ENCODE assay signal across 8 cellular contexts in the genomic region with DNA sequence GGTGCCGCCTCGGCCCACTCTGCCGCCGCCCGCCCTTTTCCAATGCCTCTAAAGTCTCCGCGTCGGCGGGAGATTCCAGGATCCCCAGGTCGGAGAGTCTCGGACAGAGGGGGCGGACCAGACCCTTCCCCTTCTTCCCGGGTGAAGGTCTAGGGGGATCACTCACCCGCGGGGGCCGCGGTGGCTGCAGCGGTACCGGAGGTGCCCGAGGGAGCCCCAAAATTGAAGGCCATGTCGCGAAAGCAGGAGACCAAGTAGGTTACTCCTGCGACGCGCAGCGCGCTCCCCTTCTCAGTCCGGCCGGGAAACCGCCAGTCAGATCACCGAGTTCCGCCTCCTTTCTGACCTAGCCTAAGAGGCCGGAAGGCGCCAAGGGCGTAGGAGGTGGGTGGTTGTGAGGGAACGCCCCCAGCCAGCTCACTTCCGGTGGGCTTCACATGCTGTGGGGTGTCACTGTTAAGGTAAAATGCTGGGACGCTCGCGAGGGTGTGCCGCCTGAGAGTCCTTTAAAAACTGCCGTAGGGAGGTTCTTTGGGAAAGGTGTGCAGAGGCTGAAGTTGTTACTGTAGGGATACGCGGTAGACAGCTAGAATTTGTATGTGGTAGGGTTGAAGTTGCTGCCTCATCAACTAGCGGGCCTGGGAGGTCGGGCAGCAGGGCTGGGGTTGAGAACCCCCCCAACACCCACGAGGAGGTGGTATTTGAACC. TPM values are rescaled to one million over a fixed set of nuclear protein-coding genes. Genes with fewer than 3 reads are reported as not detected.
DNase-seq lines count a peak whose midpoint lies in the region; ATAC-seq and TF ChIP-seq lines count a peak whose summit lies in the region.

A gene with protein sequence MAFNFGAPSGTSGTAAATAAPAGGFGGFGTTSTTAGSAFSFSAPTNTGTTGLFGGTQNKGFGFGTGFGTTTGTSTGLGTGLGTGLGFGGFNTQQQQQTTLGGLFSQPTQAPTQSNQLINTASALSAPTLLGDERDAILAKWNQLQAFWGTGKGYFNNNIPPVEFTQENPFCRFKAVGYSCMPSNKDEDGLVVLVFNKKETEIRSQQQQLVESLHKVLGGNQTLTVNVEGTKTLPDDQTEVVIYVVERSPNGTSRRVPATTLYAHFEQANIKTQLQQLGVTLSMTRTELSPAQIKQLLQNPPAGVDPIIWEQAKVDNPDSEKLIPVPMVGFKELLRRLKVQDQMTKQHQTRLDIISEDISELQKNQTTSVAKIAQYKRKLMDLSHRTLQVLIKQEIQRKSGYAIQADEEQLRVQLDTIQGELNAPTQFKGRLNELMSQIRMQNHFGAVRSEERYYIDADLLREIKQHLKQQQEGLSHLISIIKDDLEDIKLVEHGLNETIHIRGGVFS (minus strand): TSS at position 256 of the 708 bp plus-strand sequence. CDS start 23 bp downstream, at position 233.

- peak; percentile 99 for ATAC-seq in GM19043 (IDR thresholded peaks at IDR 0.05; ENCODE audit: low read depth, unreplicated experiment)
- peak; percentile 98 for ATAC-seq in HG03378 (IDR thresholded peaks at IDR 0.05; ENCODE audit: unreplicated experiment)

- peak; percentile 91 for DNase-seq in AG10803 (ENCODE audit: low read depth)
- DNase-seq in NCI-H460 (ENCODE audit: extremely low read depth, low read depth) = peak; percentile 84
- DNase-seq in activated CD4-positive, CD25-positive, alpha-beta regulatory T cell treated with anti-CD3 and anti-CD28 coated beads, Interleukin-2, amount 50 U/mL, for 72 hours = peak; percentile 92
- DNase-seq in cerebellar nuclear complex (lab: John Stamatoyannopoulos, UW) = peak; percentile 56 to 73
- DNase-seq in islet precursor cell = peak; percentile 98
- DNase-seq in stimulated activated CD4-positive, alpha-beta T cell treated with anti-CD3 and anti-CD28 coated beads, Interleukin-12 subunit alpha, Interleukin-12 subunit beta, amount 100 ng/mL, for 48 hours (ENCODE audit: low read depth in 2 of 3, low spot score in 1 of 3) = peak; percentile 93 to 97 (median 94)

- peak within 1 kb of the TSS; percentile 77 for H3K4me3 ChIP-seq in AG10803 (ENCODE audit: low read length)

- no peak for TF ChIP-seq CTCF in AG10803 (conservative IDR thresholded peaks at IDR 0.05; ENCODE audit: low read length)

RNA-seq across cellular contexts. Expression of the gene that starts here (rescaled TPM):
- total RNA-seq in NCI-H460 (2014; rRNA removed; shearing (Covaris generic)) = 31.7 and 37.3 TPM in 2 replicates
- polyA plus RNA-seq in NCI-H460 (2014; cell fraction: nucleus; rRNA removed) = 35.3 and 43.6 TPM in 2 replicates

Comparison
In these comparisons a context has a peak if more than half of its experiments do, and no peak if none do; other contexts are left out.
1. Peak in every context shown above with its lines: DNase-seq, ATAC-seq and H3K4me3 ChIP-seq.